Comparison of ENCODE assay signal across 9 cellular contexts in genomic region chr1:151009206-151009587, GRCh38. TPM values are rescaled to one million over a fixed set of nuclear protein-coding genes. Genes with fewer than 3 reads are reported as not detected.
DNase-seq lines count a peak whose midpoint lies in the region; ATAC-seq and TF ChIP-seq lines count a peak whose summit lies in the region.
"Had no signal": no experiment of that assay in that cellular context is flagged by ENCODE, and none has a peak within 500 bp of the region (broad histone marks: within the 10 kb centered on the region; RNA-seq: fewer than 3 reads in every experiment).

No MANE protein-coding gene starts in this region.

- H3K27ac ChIP-seq in CD4-positive, CD25-positive, alpha-beta regulatory T cell (ENCODE audit: insufficient read depth, low read length, poor library complexity, severe bottlenecking): peak overlapping the region; percentile 97
- H3K27ac ChIP-seq in OCI-LY1 (ENCODE audit: low read depth, low read length, poor library complexity, severe bottlenecking): peak overlapping the region; percentile 6
- H3K27ac ChIP-seq in neuronal stem cell (replicated peaks; ENCODE audit: low read length): no peak overlapping the region

- H3K14ac ChIP-seq in neuronal stem cell (ENCODE audit: low read length): no peak overlapping the region

- no peaks in the 10 kb centered on the region for H3K79me2 ChIP-seq in OCI-LY1 (ENCODE audit: insufficient read depth, low read length)

- H3K27ac Mint-ChIP-seq in CD4-positive, CD25-positive, alpha-beta regulatory T cell: peak overlapping the region; percentile 96 to 98 (median 97)
- peak overlapping the region; percentile 99 for H3K27ac Mint-ChIP-seq in effector memory CD8-positive, alpha-beta T cell

- H3K9me2 ChIP-seq in OCI-LY1 (ENCODE audit: low read depth, low read length): no peaks in the 10 kb centered on the region

- no peaks in the 10 kb centered on the region for H3K27me3 Mint-ChIP-seq in CD4-positive, CD25-positive, alpha-beta regulatory T cell
- no peaks in the 10 kb centered on the region for H3K27me3 Mint-ChIP-seq in effector memory CD8-positive, alpha-beta T cell

- peaks cover 15% of the 10 kb centered on the region for H3K36me3 Mint-ChIP-seq in CD4-positive, CD25-positive, alpha-beta regulatory T cell
- H3K36me3 Mint-ChIP-seq in effector memory CD8-positive, alpha-beta T cell (ENCODE audit: insufficient read depth): peaks cover 26% of the 10 kb centered on the region

- H3K9ac ChIP-seq in OCI-LY1 (ENCODE audit: low read length) (peak overlapping the region; percentile 76), neuronal stem cell (ENCODE audit: low read depth, low read length, poor library complexity) (no peak overlapping the region)

- H3K4me2 ChIP-seq in OCI-LY1 (ENCODE audit: low read length) (peak overlapping the region; percentile 70), neuronal stem cell (ENCODE audit: insufficient read depth, low read length, poor library complexity, severe bottlenecking) (peak overlapping the region; percentile 77)

- peak overlapping the region; percentile 95 to 98 (median 96) for H3K4me3 Mint-ChIP-seq in CD4-positive, CD25-positive, alpha-beta regulatory T cell
- peak overlapping the region; percentile 97 to 100 for H3K4me3 Mint-ChIP-seq in effector memory CD8-positive, alpha-beta T cell

- no peak overlapping the region for H4K8ac ChIP-seq in neuronal stem cell (ENCODE audit: low read depth, low read length)

- H2BK15ac ChIP-seq in neuronal stem cell (ENCODE audit: low read length): no peak overlapping the region

- no peaks in the 10 kb centered on the region for H3F3A ChIP-seq in OCI-LY1 (ENCODE audit: insufficient read depth, low read length)

- no peak overlapping the region for H2BK5ac ChIP-seq in neuronal stem cell (ENCODE audit: low read length)

- H2AK5ac ChIP-seq in neuronal stem cell (ENCODE audit: low read depth, low read length): no peak overlapping the region

- H3K18ac ChIP-seq in neuronal stem cell (ENCODE audit: low read length): no peak overlapping the region

- peaks cover 58% of the 10 kb centered on the region for H3K4me1 ChIP-seq in CD4-positive, CD25-positive, alpha-beta regulatory T cell (ENCODE audit: control insufficient read depth, insufficient read depth, low read length, poor library complexity, severe bottlenecking)
- H3K4me1 ChIP-seq in OCI-LY1 (ENCODE audit: insufficient read depth, low read length, severe bottlenecking) (peaks cover 49% of the 10 kb centered on the region), neuronal stem cell (ENCODE audit: control insufficient read depth in 2 of 2, insufficient read depth in 1 of 2, low read depth in 1 of 2, low read length in 2 of 2) (peaks cover 12 to 16% of the 10 kb centered on the region in 2 donors)

- peaks cover 27 to 91% (median 52%) of the 10 kb centered on the region in 4 donors for H3K4me1 Mint-ChIP-seq in CD4-positive, CD25-positive, alpha-beta regulatory T cell
- peaks cover 39 to 50% of the 10 kb centered on the region in 2 donors for H3K4me1 Mint-ChIP-seq in effector memory CD8-positive, alpha-beta T cell (ENCODE audit: low read depth in 2 of 2)

- no peaks in the 10 kb centered on the region for H3K36me3 ChIP-seq in CD4-positive, CD25-positive, alpha-beta regulatory T cell (ENCODE audit: control insufficient read depth, insufficient read depth, low read length)
- H3K36me3 ChIP-seq in OCI-LY1 (ENCODE audit: insufficient read depth, low read length): no peaks in the 10 kb centered on the region
- H3K36me3 ChIP-seq in neuronal stem cell (replicated peaks in 1 of 2; ENCODE audit: control insufficient read depth in 2 of 2, insufficient read depth in 2 of 2, low read length in 2 of 2): no peaks in the 10 kb centered on the region

- H4K20me1 ChIP-seq in OCI-LY1 (ENCODE audit: insufficient read depth, low read length): no peaks in the 10 kb centered on the region

- no peak overlapping the region for H2BK12ac ChIP-seq in neuronal stem cell (ENCODE audit: low read length)

- H3K4ac ChIP-seq in neuronal stem cell (ENCODE audit: low read length): no peak overlapping the region

- TF ChIP-seq CTCF in OCI-LY1 (IDR thresholded peaks at IDR 0.05; ENCODE audit: low read length): no peak

- ATAC-seq in CD4-positive, CD25-positive, alpha-beta regulatory T cell (ENCODE audit: low read depth in 2 of 2): no peak
- no peak for ATAC-seq in effector memory CD8-positive, alpha-beta T cell (replicated peaks)
- ATAC-seq in GM18511 (IDR thresholded peaks at IDR 0.05; ENCODE audit: unreplicated experiment): no peak

- H3K27me3 ChIP-seq in CD4-positive, CD25-positive, alpha-beta regulatory T cell (ENCODE audit: control insufficient read depth, insufficient read depth, low read length): no peaks in the 10 kb centered on the region
- H3K27me3 ChIP-seq in OCI-LY1 (ENCODE audit: insufficient read depth, low read length) (no peaks in the 10 kb centered on the region), neuronal stem cell (ENCODE audit: control insufficient read depth in 3 of 3, insufficient read depth in 3 of 3, low read depth in 1 of 3, low read length in 3 of 3) (no peaks in the 10 kb centered on the region)

- peaks cover 4% of the 10 kb centered on the region for H3K79me1 ChIP-seq in neuronal stem cell (ENCODE audit: low read depth, low read length)

- no peak overlapping the region for H2BK120ac ChIP-seq in neuronal stem cell (ENCODE audit: low read depth, low read length)

- no peak for DNase-seq in CD4-positive, CD25-positive, alpha-beta regulatory T cell
- DNase-seq in effector memory CD8-positive, alpha-beta T cell: no peak
- DNase-seq in neuronal stem cell (ENCODE audit: low spot score) (no peak), hepatic stellate cell (ENCODE audit: low spot score) (no peak), COLO668 (lab: John Stamatoyannopoulos, UW; ENCODE audit: unreplicated experiment) (no peak), NCI-H2029 treated with DMSO at 0.1 percent for 48 hours (lab: John Stamatoyannopoulos, UW) (no peak)
- DNase-seq: islet precursor cell had no signal

- 0 out of 2 replicates have a peak overlapping the region, but pooled peaks have one; percentile 4 for H2AFZ ChIP-seq in OCI-LY1 (ENCODE audit: low read length)
- peak overlapping the region; percentile 92 for H2AFZ ChIP-seq in neuronal stem cell (ENCODE audit: low read length)

- WGBS in neuronal stem cell (ENCODE audit: extremely low coverage in 2 of 2, insufficient read length in 2 of 2, insufficient replicate concordance in 1 of 2), 2 donors: no CpG with 5 or more reads among the region's 3 CpGs

- H4K91ac ChIP-seq in neuronal stem cell (ENCODE audit: low read depth, low read length, poor library complexity): no peak overlapping the region

- peak overlapping the region; percentile 90 for H3K4me3 ChIP-seq in CD4-positive, CD25-positive, alpha-beta regulatory T cell (ENCODE audit: low read depth, low read length)
- H3K4me3 ChIP-seq in OCI-LY1 (ENCODE audit: low read depth, low read length, poor library complexity, severe bottlenecking): peak overlapping the region; percentile 72
- H3K4me3 ChIP-seq in neuronal stem cell (ENCODE audit: low read length in 2 of 2): peak overlapping the region; percentile 84 to 90

- H3K23ac ChIP-seq in neuronal stem cell (ENCODE audit: low read depth, low read length, poor library complexity): no peak overlapping the region

- no peaks in the 10 kb centered on the region for H3K9me3 Mint-ChIP-seq in CD4-positive, CD25-positive, alpha-beta regulatory T cell
- H3K9me3 Mint-ChIP-seq in effector memory CD8-positive, alpha-beta T cell: no peaks in the 10 kb centered on the region

- H3K9me3 ChIP-seq in CD4-positive, CD25-positive, alpha-beta regulatory T cell (ENCODE audit: control insufficient read depth in 2 of 2, low read length in 2 of 2): no peaks in the 10 kb centered on the region
- H3K9me3 ChIP-seq in OCI-LY1 (ENCODE audit: low read length) (no peaks in the 10 kb centered on the region), neuronal stem cell (replicated peaks in 1 of 2; ENCODE audit: control insufficient read depth in 2 of 2, insufficient read depth in 1 of 2, low read depth in 1 of 2, low read length in 2 of 2) (no peaks in the 10 kb centered on the region)

RNA-seq across cellular contexts. Expression of gene PRUNE1, which starts 0.9 kb away (rescaled TPM):
- total RNA-seq in CD4-positive, CD25-positive, alpha-beta regulatory T cell: 18.0 TPM
- 10 to 100 TPM; 46.5 to 56.3 (median 52.3) TPM for polyA plus RNA-seq in CD4-positive, CD25-positive, alpha-beta regulatory T cell
- 28.6 TPM for polyA plus RNA-seq in neuronal stem cell (2013, experiment 1 of 2)
- polyA plus RNA-seq in neuronal stem cell (2013, experiment 2 of 2): 28.5 TPM

RNA-seq across cellular contexts. Expression of gene MINDY1, which starts 2.5 kb away (rescaled TPM):
- 12.9 TPM for total RNA-seq in CD4-positive, CD25-positive, alpha-beta regulatory T cell
- 1 to 10 TPM; 3.0 to 8.9 (median 5.1) TPM for polyA plus RNA-seq in CD4-positive, CD25-positive, alpha-beta regulatory T cell
- 11.7 TPM for polyA plus RNA-seq in neuronal stem cell (2013, experiment 1 of 2)
- 11.9 TPM for polyA plus RNA-seq in neuronal stem cell (2013, experiment 2 of 2)

RNA-seq across cellular contexts. Expression of gene ANXA9, which starts 27.1 kb away (rescaled TPM):
- not detected for total RNA-seq in CD4-positive, CD25-positive, alpha-beta regulatory T cell
- polyA plus RNA-seq in CD4-positive, CD25-positive, alpha-beta regulatory T cell: not detected
- 0.39 TPM for polyA plus RNA-seq in neuronal stem cell (2013, experiment 1 of 2)
- polyA plus RNA-seq in neuronal stem cell (2013, experiment 2 of 2): 0.57 TPM

RNA-seq across cellular contexts. Expression of gene BNIPL, which starts 27.2 kb away (rescaled TPM):
- total RNA-seq in CD4-positive, CD25-positive, alpha-beta regulatory T cell: 0.94 TPM
- under 1 TPM; 0.07 to 0.43 (median 0.18) TPM for polyA plus RNA-seq in CD4-positive, CD25-positive, alpha-beta regulatory T cell
- 0.40 TPM for polyA plus RNA-seq in neuronal stem cell (2013, experiment 1 of 2)
- polyA plus RNA-seq in neuronal stem cell (2013, experiment 2 of 2): 0.26 TPM

RNA-seq across cellular contexts. Expression of gene CERS2, which starts 34.6 kb away (rescaled TPM):
- 99.1 TPM for total RNA-seq in CD4-positive, CD25-positive, alpha-beta regulatory T cell
- polyA plus RNA-seq in CD4-positive, CD25-positive, alpha-beta regulatory T cell: 100 to 1,000 TPM; 179 to 201 (median 189) TPM
- polyA plus RNA-seq in neuronal stem cell (2013, experiment 1 of 2): 162 TPM
- polyA plus RNA-seq in neuronal stem cell (2013, experiment 2 of 2): 165 TPM
